ENCODE assay signal across 9 cellular contexts in genomic region chr15:41775651-41776050, GRCh38. TPM values are rescaled to one million over a fixed set of nuclear protein-coding genes. Genes with fewer than 3 reads are reported as not detected.
DNase-seq lines count a peak whose midpoint lies in the region; ATAC-seq, FAIRE-seq and TF ChIP-seq lines count a peak whose summit lies in the region.
"Had no signal": no experiment of that assay in that cellular context is flagged by ENCODE, and none has a peak within 500 bp of the region (broad histone marks: within the 10 kb centered on the region; RNA-seq: fewer than 3 reads in every experiment).

No MANE protein-coding gene starts in this region.

- TF ChIP-seq POLR2A in HepG2 (IDR thresholded peaks at IDR 0.05; ENCODE audit: insufficient read depth in 1 of 2, low read depth in 2 of 2, low read length in 2 of 2) (no peak), right lobe of liver (IDR thresholded peaks at IDR 0.05) (no peak), K562 (conservative IDR thresholded peaks at IDR 0.05) (no peak), vagina (IDR thresholded peaks at IDR 0.05) (no peak)

- ATAC-seq in HepG2 (no peak), right lobe of liver (no peak), K562 (no peak)

- CTCF ChIA-PET in HepG2 (lab: Yijun Ruan, JAX; ENCODE audit: low intra/inter-chr PET ratio, low total read pairs) = no interaction called here
- CTCF ChIA-PET in K562 (lab: Yijun Ruan, JAX; ENCODE audit: low intra/inter-chr PET ratio) = interaction anchor here (5.6 kb wide), 1 partner anchor 36 kb away, joined by 98 read pairs; no protein-coding TSS in a partner anchor

- TF ChIP-seq EP300 in HepG2 (IDR thresholded peaks at IDR 0.05; ENCODE audit: low read depth in 2 of 2, low read length in 2 of 2) (no peak), HepG2 (CRISPR knock-in tag; IDR thresholded peaks at IDR 0.05; ENCODE audit: borderline replicate concordance) (no peak), K562 (IDR thresholded peaks at IDR 0.05; ENCODE audit: low read length) (no peak)

- H3K4me3 ChIP-seq in HepG2 (replicated peaks in 1 of 3; ENCODE audit: insufficient read depth in 1 of 3, low read depth in 2 of 3, low read length in 3 of 3) (peak overlapping the region; percentile 52 to 91 (median 86); a peak in 4 of 6 replicates), right lobe of liver (peak overlapping the region in 1 of 3 donors; percentile 89), K562 (no peak overlapping the region), mesodermal cell (ENCODE audit: extremely low read depth, insufficient read depth, low read length, poor library complexity, severe bottlenecking) (peak overlapping the region; percentile 67), vagina (peak overlapping the region; percentile 54 to 76)

- no peak for FAIRE-seq in HepG2 (lab: Jason Lieb, UNC)
- peak; percentile 59 for FAIRE-seq in K562 (lab: Jason Lieb, UNC)

- intact Hi-C loops in HepG2 (cut with micrococcal nuclease; ENCODE audit: unreplicated experiment) (no loop called here), right lobe of liver (cut with DNase I) (loop anchor here in 1 of 2 donors (5.0 kb wide), 1 partner anchor 37 kb away; no protein-coding TSS in a partner anchor), K562 (cut with micrococcal nuclease) (no loop called here), vagina (cut with DNase I) (no loop called here)

- H3K36me3 ChIP-seq in HepG2 (replicated peaks in 1 of 2; ENCODE audit: control insufficient read depth in 1 of 2, insufficient read depth in 2 of 2, low read length in 2 of 2) = no peaks in the 10 kb centered on the region
- no peaks in the 10 kb centered on the region for H3K36me3 ChIP-seq in right lobe of liver
- H3K36me3 ChIP-seq in K562 (ENCODE audit: control insufficient read depth, insufficient read depth, low read length) = peaks cover 5% of the 10 kb centered on the region; the same call in 1 of the 3 replicates
- peaks cover 6% of the 10 kb centered on the region for H3K36me3 ChIP-seq in mesodermal cell (ENCODE audit: control insufficient read depth, insufficient read depth, low read length)
- H3K36me3 ChIP-seq in vagina = no peaks in the 10 kb centered on the region

- DNase-seq in HepG2 (ENCODE audit: low spot score) (no peak), right lobe of liver (no peak), K562 (ENCODE audit: extremely low read depth in 1 of 4, low spot score in 3 of 4) (peak in 1 of 4 experiments; percentile 44), vagina (ENCODE audit: extremely low spot score in 2 of 2) (no peak), GM13977 (ENCODE audit: low spot score) (no peak), cerebellum (ENCODE audit: low spot score) (no peak), cortex of kidney (lab: John Stamatoyannopoulos, UW) (no peak)
- DNase-seq: NCI-H2227 treated with DMSO at 0.1 percent for 48 hours had no signal

- peaks cover 3% of the 10 kb centered on the region for H3K79me2 ChIP-seq in HepG2 (ENCODE audit: insufficient read depth, low read length)
- peaks cover 9% of the 10 kb centered on the region for H3K79me2 ChIP-seq in K562 (ENCODE audit: control insufficient read depth, insufficient read depth, low read length)

- no peak overlapping the region for H2AFZ ChIP-seq in HepG2 (ENCODE audit: low read length)
- no peak overlapping the region for H2AFZ ChIP-seq in K562 (ENCODE audit: low read depth, low read length)

- peaks cover 69% of the 10 kb centered on the region for H3K4me1 ChIP-seq in HepG2 (ENCODE audit: insufficient read depth, low read length)
- H3K4me1 ChIP-seq in right lobe of liver = peaks cover 0 to 34% (median 9%) of the 10 kb centered on the region in 4 donors
- H3K4me1 ChIP-seq in K562 (replicated peaks in 1 of 2; ENCODE audit: control insufficient read depth in 2 of 2, insufficient read depth in 2 of 2, low read length in 2 of 2) = peaks cover 12 to 31% of the 10 kb centered on the region in 2 experiments
- peaks cover 42% of the 10 kb centered on the region for H3K4me1 ChIP-seq in mesodermal cell (ENCODE audit: control insufficient read depth, insufficient read depth, low read length, poor library complexity, severe bottlenecking)
- H3K4me1 ChIP-seq in vagina = peaks cover 69% of the 10 kb centered on the region

- BruUV-seq in HepG2 (replicated peaks; lab: Mats Ljungman, UMichigan) = no TSS peak
- BruUV-seq in K562 (replicated peaks; lab: Mats Ljungman, UMichigan) = no TSS peak

- TF ChIP-seq RAD21 in HepG2 (CRISPR knock-in tag; IDR thresholded peaks at IDR 0.05) (no peak), K562 (CRISPR knock-in tag; conservative IDR thresholded peaks at IDR 0.05 in 1 of 2, IDR thresholded peaks at IDR 0.05 in 1 of 2) (no peak)

- no peaks in the 10 kb centered on the region; a peak in 1 of 5 replicates for H3K27me3 ChIP-seq in HepG2 (ENCODE audit: control insufficient read depth in 1 of 2, insufficient read depth in 2 of 2, low read length in 2 of 2)
- H3K27me3 ChIP-seq in right lobe of liver = no peaks in the 10 kb centered on the region
- no peaks in the 10 kb centered on the region; a peak in 1 of 5 replicates for H3K27me3 ChIP-seq in K562 (ENCODE audit: control insufficient read depth in 2 of 2, insufficient read depth in 2 of 2, low read length in 2 of 2)
- no peaks in the 10 kb centered on the region for H3K27me3 ChIP-seq in vagina

- 50% methylated on average over 2 of the region's 2 CpGs for WGBS in HepG2 (ENCODE audit: low lambda C conversion rate)
- 61% methylated on average over 2 of the region's 2 CpGs for WGBS in right lobe of liver (ENCODE audit: insufficient coverage, low coverage, low lambda C conversion rate, missing lambda C conversion rate)
- WGBS in K562 (ENCODE audit: insufficient coverage, low coverage, missing lambda C conversion rate) = 44% methylated on average over 2 of the region's 2 CpGs
- WGBS in mesodermal cell (ENCODE audit: insufficient coverage in 2 of 2), 2 experiments = 60 to 61% methylated on average over 2 of the region's 2 CpGs

- H3K9ac ChIP-seq in HepG2 (ENCODE audit: insufficient read depth, low read depth, low read length) = peak overlapping the region; percentile 76
- H3K9ac ChIP-seq in K562 (ENCODE audit: insufficient read depth in 1 of 2, low read depth in 2 of 2, low read length in 2 of 2) = no peak overlapping the region

- TF ChIP-seq CTCF in HepG2 (CRISPR knock-in tag; IDR thresholded peaks at IDR 0.05) (no peak), right lobe of liver (IDR thresholded peaks at IDR 0.05) (no peak), K562 (IDR thresholded peaks at IDR 0.05 in 2 of 3, conservative IDR thresholded peaks at IDR 0.05 in 1 of 3; ENCODE audit: insufficient read depth in 2 of 3, low read depth in 1 of 3, low read length in 3 of 3) (no peak), vagina (IDR thresholded peaks at IDR 0.05) (no peak), GM13977 (IDR thresholded peaks at IDR 0.05; ENCODE audit: extremely low read depth, insufficient read depth, missing control alignments) (no peak)

- no peaks in the 10 kb centered on the region for H3K9me1 ChIP-seq in K562 (ENCODE audit: control insufficient read depth, insufficient read depth, low read length)

- H3K9me3 ChIP-seq in HepG2 (ENCODE audit: low read length) (no peaks in the 10 kb centered on the region), right lobe of liver (no peaks in the 10 kb centered on the region), K562 (replicated peaks; ENCODE audit: control insufficient read depth, insufficient read depth, low read depth, low read length) (no peaks in the 10 kb centered on the region), mesodermal cell (ENCODE audit: control insufficient read depth, low read length) (no peaks in the 10 kb centered on the region), vagina (no peaks in the 10 kb centered on the region)

- in situ Hi-C loops in HepG2 (cut with HindIII; ENCODE audit: extremely low pct_ligation_motif_present, low pct_unique_long_range_greater_than_20kb) = no loop called here
- in situ Hi-C loops in K562 (cut with MboI) = no loop called here
- in situ Hi-C loops in GM13977 (cut with MboI; ENCODE audit: low pct_unique_long_range_greater_than_20kb, low sequenced_read_pairs, unreplicated experiment) = no loop called here

- POLR2A ChIA-PET in HepG2 (lab: Yijun Ruan, JAX) (interaction anchor here (3.3 kb wide), 1 partner anchor 36 kb away, joined by 20 read pairs; no protein-coding TSS in a partner anchor), K562 (lab: Yijun Ruan, JAX) (interaction anchor here (1.9 kb wide), 2 partner anchors 11 to 14 kb away, joined by 7 read pairs; no protein-coding TSS in a partner anchor)

- H3K4me2 ChIP-seq in HepG2 (ENCODE audit: low read depth, low read length) (peak overlapping the region; percentile 98), K562 (ENCODE audit: insufficient read depth, low read length) (peak overlapping the region; percentile 80; the same call in 1 of the 2 replicates)

- H4K20me1 ChIP-seq in HepG2 (ENCODE audit: insufficient read depth, low read length) (no peaks in the 10 kb centered on the region), K562 (replicated peaks; ENCODE audit: control insufficient read depth, insufficient read depth, low read length) (no peaks in the 10 kb centered on the region; the same call in 1 of the 2 replicates)

- no peak overlapping the region for H3K27ac ChIP-seq in HepG2 (ENCODE audit: extremely low read length, insufficient read depth, low read length)
- H3K27ac ChIP-seq in right lobe of liver = no peak overlapping the region
- no peak overlapping the region for H3K27ac ChIP-seq in K562 (ENCODE audit: extremely low read depth, low read depth, low read length)
- H3K27ac ChIP-seq in mesodermal cell (ENCODE audit: low read depth, low read length, severe bottlenecking) = no peak overlapping the region
- peak overlapping the region; percentile 87 for H3K27ac ChIP-seq in vagina

RNA-seq across cellular contexts. Expression of gene MAPKBP1, which starts 1.4 kb away (rescaled TPM):
- total RNA-seq in HepG2 (2016; rRNA removed; fragmentation: Illumina TruSeq; extraction: Trizol) (3.9 and 7.3 TPM in 2 replicates), right lobe of liver (1 to 10 TPM; 4.3 to 7.9 (median 5.7) TPM), K562 (2014; rRNA removed) (4.1 and 5.3 TPM in 2 replicates), K562 (2014; rRNA removed; fragmentation: Illumina TruSeq; extraction: Trizol) (4.5 and 4.6 TPM in 2 replicates), K562 (2015; rRNA removed; fragmentation: Illumina TruSeq; extraction: Trizol) (5.7 and 5.8 TPM in 2 replicates), K562 (2021) (9.5 and 9.6 TPM in 2 replicates), vagina (35.8 TPM), cerebellum (58.7 TPM)
- 2.9 and 4.5 TPM in 2 replicates for total RNA-seq in HepG2 (2016; cell fraction: cytosol; rRNA removed; fragmentation: Illumina TruSeq; extraction: Trizol; ENCODE audit: low read depth)
- total RNA-seq in HepG2 (2016; cell fraction: insoluble cytoplasmic fraction; rRNA removed; fragmentation: Illumina TruSeq; extraction: Trizol) = 3.2 and 7.7 TPM in 2 replicates
- 2.3 and 2.4 TPM in 2 replicates for total RNA-seq in HepG2 (2016; cell fraction: membrane; rRNA removed; fragmentation: Illumina TruSeq; extraction: Trizol)
- 12.3 and 15.3 TPM in 2 replicates for total RNA-seq in HepG2 (2016; cell fraction: nucleus; rRNA removed; fragmentation: Illumina TruSeq; extraction: Trizol)
- polyA plus RNA-seq in HepG2 (2011; rRNA removed) (3.0 and 4.7 TPM in 2 replicates), K562 (2011; rRNA removed) (3.4 and 4.4 TPM in 2 replicates), K562 (2014; fragmentation: Illumina TruSeq; extraction: Trizol) (4.8 and 5.4 TPM in 2 replicates), K562 (2014; fragmentation: Nextera tagmentation; extraction: Ambion mirVana) (under 1 TPM; 0.15 to 0.28 TPM), K562 (2014; rRNA removed) (5.2 and 7.1 TPM in 2 replicates)
- polyA plus RNA-seq in HepG2 (2011; cell fraction: cytosol; rRNA removed) = 0.88 and 1.0 TPM in 2 replicates
- 26.1 and 64.5 TPM in 2 replicates for polyA plus RNA-seq in HepG2 (2011; cell fraction: nucleus; rRNA removed)
- 3.9 and 4.1 TPM in 2 replicates for polyA plus RNA-seq in HepG2 (2012)
- polyA plus RNA-seq in HepG2 (2016; cell fraction: cytosol; fragmentation: Illumina TruSeq; extraction: Trizol; ENCODE audit: low read depth) = 0.11 and 0.12 TPM in 2 replicates
- 0.94 and 1.7 TPM in 2 replicates for polyA plus RNA-seq in HepG2 (2016; cell fraction: insoluble cytoplasmic fraction; fragmentation: Illumina TruSeq; extraction: Trizol; ENCODE audit: low read depth)
- polyA plus RNA-seq in HepG2 (2016; cell fraction: membrane; fragmentation: Illumina TruSeq; extraction: Trizol; ENCODE audit: low read depth) = 0.27 and 0.49 TPM in 2 replicates
- 19.4 and 21.3 TPM in 2 replicates for polyA plus RNA-seq in HepG2 (2016; cell fraction: nucleus; fragmentation: Illumina TruSeq; extraction: Trizol; ENCODE audit: insufficient read depth, low read depth)
- 17.2 and 24.6 TPM in 2 replicates for polyA minus RNA-seq in HepG2 (2011; rRNA and poly(A)+ RNA removed; ENCODE audit: low replicate concordance)
- 3.0 and 3.1 TPM in 2 replicates for polyA minus RNA-seq in HepG2 (2011; cell fraction: cytosol; rRNA and poly(A)+ RNA removed)
- polyA minus RNA-seq in HepG2 (2011; cell fraction: nucleus; rRNA and poly(A)+ RNA removed) = 23.3 and 23.4 TPM in 2 replicates
- 65.0 and 134 TPM in 2 replicates for total RNA-seq in K562 (2011; cell fraction: chromatin; rRNA removed; ENCODE audit: low replicate concordance)
- 51.1 and 51.4 TPM in 2 replicates for total RNA-seq in K562 (2011; cell fraction: nucleolus; rRNA removed)
- total RNA-seq in K562 (2011; cell fraction: nucleoplasm; rRNA removed) = 45.8 and 52.1 TPM in 2 replicates
- polyA plus RNA-seq in K562 (2011; cell fraction: cytosol; rRNA removed) = 2.2 and 3.6 TPM in 2 replicates
- polyA plus RNA-seq in K562 (2011; cell fraction: nucleus; rRNA removed) = 24.5 and 27.3 TPM in 2 replicates
- 5.8 and 7.2 TPM in 2 replicates for polyA plus RNA-seq in K562 (2012)
- 7.0 and 9.2 TPM in 2 replicates for polyA minus RNA-seq in K562 (2011; rRNA and poly(A)+ RNA removed)
- 2.7 and 5.9 TPM in 2 replicates for polyA minus RNA-seq in K562 (2011; cell fraction: cytosol; rRNA and poly(A)+ RNA removed)
- 22.8 and 29.4 TPM in 2 replicates for polyA minus RNA-seq in K562 (2011; cell fraction: nucleus; rRNA and poly(A)+ RNA removed)
- polyA plus RNA-seq in mesodermal cell (2013, experiment 1 of 2) = 11.2 TPM
- 11.3 TPM for polyA plus RNA-seq in mesodermal cell (2013, experiment 2 of 2)

RNA-seq across cellular contexts. Expression of gene JMJD7, which starts 52.2 kb away (rescaled TPM):
- total RNA-seq in HepG2 (2016; rRNA removed; fragmentation: Illumina TruSeq; extraction: Trizol) (5.4 and 7.1 TPM in 2 replicates), right lobe of liver (1 to 10 TPM; 6.0 to 8.6 (median 7.3) TPM), K562 (2014; rRNA removed) (6.1 and 11.3 TPM in 2 replicates), K562 (2014; rRNA removed; fragmentation: Illumina TruSeq; extraction: Trizol) (3.2 and 3.8 TPM in 2 replicates), K562 (2015; rRNA removed; fragmentation: Illumina TruSeq; extraction: Trizol) (4.3 and 5.3 TPM in 2 replicates), K562 (2021) (12.2 and 13.1 TPM in 2 replicates), vagina (26.3 TPM), cerebellum (1.6 TPM)
- total RNA-seq in HepG2 (2016; cell fraction: cytosol; rRNA removed; fragmentation: Illumina TruSeq; extraction: Trizol; ENCODE audit: low read depth) = 0.40 and 0.53 TPM in 2 replicates
- 6.2 and 6.5 TPM in 2 replicates for total RNA-seq in HepG2 (2016; cell fraction: insoluble cytoplasmic fraction; rRNA removed; fragmentation: Illumina TruSeq; extraction: Trizol)
- total RNA-seq in HepG2 (2016; cell fraction: membrane; rRNA removed; fragmentation: Illumina TruSeq; extraction: Trizol) = 2.0 and 2.1 TPM in 2 replicates
- 7.6 and 8.2 TPM in 2 replicates for total RNA-seq in HepG2 (2016; cell fraction: nucleus; rRNA removed; fragmentation: Illumina TruSeq; extraction: Trizol)
- polyA plus RNA-seq in HepG2 (2011; rRNA removed) (6.4 and 7.2 TPM in 2 replicates), K562 (2011; rRNA removed) (7.9 and 8.8 TPM in 2 replicates), K562 (2014; fragmentation: Illumina TruSeq; extraction: Trizol) (6.8 and 9.4 TPM in 2 replicates), K562 (2014; fragmentation: Nextera tagmentation; extraction: Ambion mirVana) (1 to 10 TPM; 1.2 to 2.9 TPM), K562 (2014; rRNA removed) (9.7 and 13.9 TPM in 2 replicates)
- polyA plus RNA-seq in HepG2 (2011; cell fraction: cytosol; rRNA removed) = 4.5 and 4.9 TPM in 2 replicates
- polyA plus RNA-seq in HepG2 (2011; cell fraction: nucleus; rRNA removed) = 22.2 and 32.3 TPM in 2 replicates
- polyA plus RNA-seq in HepG2 (2012) = 3.7 and 5.4 TPM in 2 replicates
- polyA plus RNA-seq in HepG2 (2016; cell fraction: cytosol; fragmentation: Illumina TruSeq; extraction: Trizol; ENCODE audit: low read depth) = 2.3 TPM in 2 replicates
- polyA plus RNA-seq in HepG2 (2016; cell fraction: insoluble cytoplasmic fraction; fragmentation: Illumina TruSeq; extraction: Trizol; ENCODE audit: low read depth) = 5.3 and 6.2 TPM in 2 replicates
- polyA plus RNA-seq in HepG2 (2016; cell fraction: membrane; fragmentation: Illumina TruSeq; extraction: Trizol; ENCODE audit: low read depth) = 2.5 and 2.6 TPM in 2 replicates
- polyA plus RNA-seq in HepG2 (2016; cell fraction: nucleus; fragmentation: Illumina TruSeq; extraction: Trizol; ENCODE audit: insufficient read depth, low read depth) = 17.3 and 19.5 TPM in 2 replicates
- 7.1 and 9.6 TPM in 2 replicates for polyA minus RNA-seq in HepG2 (2011; rRNA and poly(A)+ RNA removed; ENCODE audit: low replicate concordance)
- 1.2 and 4.6 TPM in 2 replicates for polyA minus RNA-seq in HepG2 (2011; cell fraction: cytosol; rRNA and poly(A)+ RNA removed)
- polyA minus RNA-seq in HepG2 (2011; cell fraction: nucleus; rRNA and poly(A)+ RNA removed) = 3.2 and 8.8 TPM in 2 replicates
- 7.0 and 13.8 TPM in 2 replicates for total RNA-seq in K562 (2011; cell fraction: chromatin; rRNA removed; ENCODE audit: low replicate concordance)
- total RNA-seq in K562 (2011; cell fraction: nucleolus; rRNA removed) = 7.2 and 8.5 TPM in 2 replicates
- total RNA-seq in K562 (2011; cell fraction: nucleoplasm; rRNA removed) = 12.6 and 15.4 TPM in 2 replicates
- 8.0 and 19.6 TPM in 2 replicates for polyA plus RNA-seq in K562 (2011; cell fraction: cytosol; rRNA removed)
- polyA plus RNA-seq in K562 (2011; cell fraction: nucleus; rRNA removed) = 18.0 and 36.7 TPM in 2 replicates
- polyA plus RNA-seq in K562 (2012) = 7.7 and 16.3 TPM in 2 replicates
- 0.60 and 3.0 TPM in 2 replicates for polyA minus RNA-seq in K562 (2011; rRNA and poly(A)+ RNA removed)
- 4.1 and 4.4 TPM in 2 replicates for polyA minus RNA-seq in K562 (2011; cell fraction: cytosol; rRNA and poly(A)+ RNA removed)
- 4.0 and 4.7 TPM in 2 replicates for polyA minus RNA-seq in K562 (2011; cell fraction: nucleus; rRNA and poly(A)+ RNA removed)
- polyA plus RNA-seq in mesodermal cell (2013, experiment 1 of 2) = 8.5 TPM
- polyA plus RNA-seq in mesodermal cell (2013, experiment 2 of 2) = 7.0 TPM

Comparison
In these comparisons a context has a peak if more than half of its experiments do, and no peak if none do; other contexts are left out.
1. Of the 241 proteins assayed by ChIP-seq in both HepG2 and K562: peak only in HepG2: FOXO4; only in K562: MEIS2; in both: none; in neither: 239.